In genomic region chr9:970310-971002, GRCh38 we compare ENCODE assay signal across 3 cellular contexts.
TF ChIP-seq lines count a peak whose summit lies in the region.

No MANE protein-coding gene starts in this region.

TF ChIP-seq in GM23338, 12 proteins besides CTCF, POLR2A, EP300 and RAD21:
- TF ChIP-seq ZNF114 (CRISPR knock-in tag; IDR thresholded peaks at IDR 0.05) (no peak), NANOG (IDR thresholded peaks at IDR 0.05; ENCODE audit: borderline replicate concordance) (no peak), EZH2 (IDR thresholded peaks at IDR 0.05; ENCODE audit: low read depth, unreplicated experiment) (peak; percentile 91), ZNF331 (CRISPR knock-in tag; IDR thresholded peaks at IDR 0.05; ENCODE audit: low read depth) (no peak), JUNB (IDR thresholded peaks at IDR 0.05; ENCODE audit: unreplicated experiment) (no peak)

TF ChIP-seq in IMR-90, 13 proteins besides CTCF, POLR2A, EP300 and RAD21:
- no peak for TF ChIP-seq USF2 (IDR thresholded peaks at IDR 0.05; ENCODE audit: low read depth, low read length)
- TF ChIP-seq FOS (IDR thresholded peaks at IDR 0.05; ENCODE audit: low read depth, low read length): no peak
- TF ChIP-seq MAFK (IDR thresholded peaks at IDR 0.05; ENCODE audit: low read depth, low read length): no peak
- TF ChIP-seq RCOR1 (IDR thresholded peaks at IDR 0.05; ENCODE audit: insufficient replicate concordance, low read length): no peak
- TF ChIP-seq MXI1 (IDR thresholded peaks at IDR 0.05; ENCODE audit: borderline replicate concordance, low read depth, low read length): no peak
- TF ChIP-seq RFX5 (IDR thresholded peaks at IDR 0.05; ENCODE audit: low read depth, low read length): no peak
- TF ChIP-seq MAZ (IDR thresholded peaks at IDR 0.05; ENCODE audit: borderline replicate concordance, low read depth, low read length): no peak
- no peak for TF ChIP-seq NFE2L2 (IDR thresholded peaks at IDR 0.05; ENCODE audit: low read depth, low read length)
- no peak for TF ChIP-seq ELK1 (IDR thresholded peaks at IDR 0.05; ENCODE audit: borderline replicate concordance, low read depth, low read length)
- no peak for TF ChIP-seq SMC3 (IDR thresholded peaks at IDR 0.05; ENCODE audit: low read depth, low read length)
- TF ChIP-seq BHLHE40 (IDR thresholded peaks at IDR 0.05; ENCODE audit: low read depth, low read length): no peak
- TF ChIP-seq CHD1 (IDR thresholded peaks at IDR 0.05; ENCODE audit: low read depth, low read length): no peak
- TF ChIP-seq CEBPB (IDR thresholded peaks at IDR 0.05; ENCODE audit: low read depth, low read length): no peak

TF ChIP-seq in neural cell, 6 proteins besides CTCF, POLR2A, EP300 and RAD21:
- no peak for TF ChIP-seq POLR2AphosphoS5 (IDR thresholded peaks at IDR 0.05)
- no peak for TF ChIP-seq SMC3 (conservative IDR thresholded peaks at IDR 0.05; ENCODE audit: poor library complexity)
- no peak for TF ChIP-seq REST (IDR thresholded peaks at IDR 0.05; ENCODE audit: borderline replicate concordance)
- peak; percentile 79 for TF ChIP-seq EZH2 (IDR thresholded peaks at IDR 0.05; ENCODE audit: borderline replicate concordance, insufficient read depth, low read length, poor library complexity, severe bottlenecking)
- TF ChIP-seq TAF1 (IDR thresholded peaks at IDR 0.05; ENCODE audit: low read depth): no peak
- TF ChIP-seq MXI1 (conservative IDR thresholded peaks at IDR 0.05; ENCODE audit: poor library complexity, severe bottlenecking): no peak
